Comparison of ENCODE assay signal across 28 cellular contexts in the genomic region with DNA sequence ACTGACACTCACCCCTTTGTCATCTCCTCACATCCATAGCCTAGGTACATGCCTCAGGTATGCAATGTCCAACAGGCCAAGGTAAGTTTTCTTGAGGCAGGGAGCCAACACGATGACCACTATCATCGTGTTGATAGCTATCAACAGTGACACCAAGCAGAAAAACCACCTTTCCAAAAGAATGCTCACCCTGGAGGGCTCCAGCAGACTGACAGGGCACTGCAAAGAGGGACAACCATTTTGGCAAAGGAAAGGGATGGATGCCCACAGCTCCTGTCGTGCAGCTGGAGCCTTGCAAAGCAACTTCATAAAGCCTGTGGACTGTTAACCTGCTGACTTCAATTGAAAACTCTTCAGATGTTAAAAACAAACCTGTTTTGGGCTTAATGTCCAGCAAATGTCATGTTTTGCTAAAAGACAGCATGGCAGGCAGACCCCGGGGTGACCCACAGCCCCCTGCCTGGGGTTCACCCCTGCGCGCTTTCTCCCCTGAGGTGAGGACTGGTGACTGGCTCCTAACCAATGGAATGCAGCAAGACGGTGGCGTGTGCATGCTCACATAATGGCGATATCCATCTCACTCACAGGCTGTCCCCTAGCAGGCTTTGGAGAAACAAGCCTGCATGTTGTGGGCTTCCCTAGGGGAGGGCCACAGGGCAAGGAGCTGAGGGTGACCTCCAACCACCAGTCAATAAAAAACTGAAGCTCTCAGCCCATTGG.
"Had no signal": no experiment of that assay in that cellular context is flagged by ENCODE, and none has a peak within 500 bp of the region (broad histone marks: within the 10 kb centered on the region; RNA-seq: fewer than 3 reads in every experiment).

No MANE protein-coding gene starts in this region.

- H3K36me3 Mint-ChIP-seq: activated naive CD4-positive, alpha-beta T cell treated with anti-CD3 and anti-CD28 coated beads, Interleukin-2, amount 50 U/mL, for 72 hours; T-cell had no signal

- H3K36me3 ChIP-seq: ascending aorta, WERI-Rb-1 had no signal

- DNase-seq: activated CD4-positive, alpha-beta memory T cell treated with anti-CD3 and anti-CD28 coated beads, Interleukin-2, amount 10 ng/mL, durations not matched to agents 7 days and 5 days; activated CD4-positive, alpha-beta T cell treated with anti-CD3 and anti-CD28 coated beads for 36 hours; activated CD4-positive, alpha-beta T cell treated with anti-CD3 and anti-CD28 coated beads, Interleukin-2, amount 50 U/mL, for 1 hour; activated CD8-positive, alpha-beta memory T cell treated with anti-CD3 and anti-CD28 coated beads, Interleukin-2, amount 50 U/mL, for 4 hours; activated naive CD4-positive, alpha-beta T cell; activated naive CD8-positive, alpha-beta T cell treated with anti-CD3 and anti-CD28 coated beads, Interleukin-2, amount 50 U/mL, for 24 hours; activated T-cell treated with anti-CD3 and anti-CD28 coated beads, Interleukin-2, amount 50 U/mL, for 72 hours; amniotic stem cell; body of pancreas; KG1; NCI-H1048; NCI-H1417; NCI-H1930; NCI-H2171; NCI-H226; NCI-H526; NCI-H82; RPMI8226; T-cell; T-helper 2 cell; T1000; WERI-Rb-1 had no signal

- H3K4me1 Mint-ChIP-seq: activated CD4-positive, alpha-beta memory T cell treated with anti-CD3 and anti-CD28 coated beads, Interleukin-2, amount 10 ng/mL, durations not matched to agents 7 days and 5 days; activated CD4-positive, alpha-beta T cell treated with anti-CD3 and anti-CD28 coated beads for 36 hours; activated naive CD8-positive, alpha-beta T cell treated with anti-CD3 and anti-CD28 coated beads, Interleukin-2, amount 50 U/mL, for 24 hours; central memory CD8-positive, alpha-beta T cell; T-cell had no signal

- H3K27me3 ChIP-seq: ascending aorta, body of pancreas had no signal

- ATAC-seq: activated CD4-positive, alpha-beta T cell treated with anti-CD3 and anti-CD28 coated beads for 36 hours; activated naive CD4-positive, alpha-beta T cell treated with anti-CD3 and anti-CD28 coated beads, Interleukin-2, amount 50 U/mL, for 72 hours; activated naive CD8-positive, alpha-beta T cell treated with anti-CD3 and anti-CD28 coated beads, Interleukin-2, amount 50 U/mL, for 24 hours; activated T-cell treated with anti-CD3 and anti-CD28 coated beads, Interleukin-2, amount 50 U/mL, for 72 hours; body of pancreas; Right ventricle myocardium inferior; T-cell had no signal

- H3K9me3 ChIP-seq: ascending aorta, body of pancreas had no signal

- H3K27ac Mint-ChIP-seq: activated CD4-positive, alpha-beta memory T cell treated with anti-CD3 and anti-CD28 coated beads, Interleukin-2, amount 10 ng/mL, durations not matched to agents 7 days and 5 days; activated CD4-positive, alpha-beta T cell treated with anti-CD3 and anti-CD28 coated beads for 36 hours; activated naive CD4-positive, alpha-beta T cell treated with anti-CD3 and anti-CD28 coated beads, Interleukin-2, amount 50 U/mL, for 72 hours; activated naive CD8-positive, alpha-beta T cell treated with anti-CD3 and anti-CD28 coated beads, Interleukin-2, amount 50 U/mL, for 24 hours; activated T-cell treated with anti-CD3 and anti-CD28 coated beads, Interleukin-2, amount 50 U/mL, for 72 hours; activated T-helper 2 cell treated with anti-CD3 and anti-CD28 coated beads, Interferon-gamma antibody, Interleukin-2, Interleukin-4, amounts not matched to agents 10 μg/mL and 5 μg/mL and 100 μg/mL, durations not matched to agents 14 hours and 24 hours and 36 hours; T-cell had no signal

- H3K27me3 Mint-ChIP-seq: activated CD4-positive, alpha-beta memory T cell treated with anti-CD3 and anti-CD28 coated beads, Interleukin-2, amount 10 ng/mL, durations not matched to agents 7 days and 5 days; activated naive CD8-positive, alpha-beta T cell treated with anti-CD3 and anti-CD28 coated beads, Interleukin-2, amount 50 U/mL, for 24 hours; central memory CD8-positive, alpha-beta T cell had no signal

- H3K4me1 ChIP-seq: ascending aorta had no signal

- H3K4me3 ChIP-seq: ascending aorta, body of pancreas, SK-N-MC had no signal

- H3K27ac ChIP-seq: ascending aorta, body of pancreas, SK-N-MC, WERI-Rb-1 had no signal

- H3K4me3 Mint-ChIP-seq: activated CD4-positive, alpha-beta memory T cell treated with anti-CD3 and anti-CD28 coated beads, Interleukin-2, amount 10 ng/mL, durations not matched to agents 7 days and 5 days; activated CD4-positive, alpha-beta T cell treated with anti-CD3 and anti-CD28 coated beads for 36 hours; activated naive CD8-positive, alpha-beta T cell treated with anti-CD3 and anti-CD28 coated beads, Interleukin-2, amount 50 U/mL, for 24 hours; activated T-cell treated with anti-CD3 and anti-CD28 coated beads, Interleukin-2, amount 50 U/mL, for 72 hours; central memory CD8-positive, alpha-beta T cell; T-cell had no signal

- H3K9me3 Mint-ChIP-seq: activated naive CD4-positive, alpha-beta T cell treated with anti-CD3 and anti-CD28 coated beads, Interleukin-2, amount 50 U/mL, for 72 hours; activated naive CD8-positive, alpha-beta T cell treated with anti-CD3 and anti-CD28 coated beads, Interleukin-2, amount 50 U/mL, for 24 hours; activated T-cell treated with anti-CD3 and anti-CD28 coated beads, Interleukin-2, amount 50 U/mL, for 72 hours; activated T-helper 2 cell treated with anti-CD3 and anti-CD28 coated beads, Interferon-gamma antibody, Interleukin-2, Interleukin-4, amounts not matched to agents 10 μg/mL and 5 μg/mL and 100 μg/mL, durations not matched to agents 14 hours and 24 hours and 36 hours; central memory CD8-positive, alpha-beta T cell; T-cell had no signal
